ENCODE assay signal across 1 cellular context in the genomic region with DNA sequence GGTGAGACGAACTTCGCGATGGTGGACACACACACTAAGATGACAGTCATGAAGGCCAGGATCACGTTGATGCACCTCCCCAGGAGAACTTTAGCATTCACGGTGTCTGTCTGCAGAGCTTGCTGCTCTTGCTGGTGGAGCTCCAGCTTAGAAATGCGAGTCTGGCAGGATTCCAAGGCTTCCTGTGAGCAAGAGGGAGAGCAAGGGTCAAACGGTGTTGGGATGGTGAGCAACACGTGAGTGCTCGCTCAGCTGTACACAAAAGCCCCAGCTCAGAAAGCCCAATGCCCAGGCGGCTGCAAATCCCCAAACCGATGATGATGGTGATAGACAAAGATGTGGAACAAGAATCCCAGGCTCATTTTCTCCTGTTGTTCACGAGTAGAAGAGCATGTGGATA.
TF ChIP-seq lines count a peak whose summit lies in the region.

No MANE protein-coding gene starts in this region.

TF ChIP-seq in HepG2, 621 proteins besides CTCF, POLR2A, EP300 and RAD21 (continued from another document and continues in another):
- peak; percentile 46; the same call in 1 of the 2 replicates for TF ChIP-seq SPEN (CRISPR knock-in tag; IDR thresholded peaks at IDR 0.05; ENCODE audit: low read depth)
- TF ChIP-seq, protein P1, sequence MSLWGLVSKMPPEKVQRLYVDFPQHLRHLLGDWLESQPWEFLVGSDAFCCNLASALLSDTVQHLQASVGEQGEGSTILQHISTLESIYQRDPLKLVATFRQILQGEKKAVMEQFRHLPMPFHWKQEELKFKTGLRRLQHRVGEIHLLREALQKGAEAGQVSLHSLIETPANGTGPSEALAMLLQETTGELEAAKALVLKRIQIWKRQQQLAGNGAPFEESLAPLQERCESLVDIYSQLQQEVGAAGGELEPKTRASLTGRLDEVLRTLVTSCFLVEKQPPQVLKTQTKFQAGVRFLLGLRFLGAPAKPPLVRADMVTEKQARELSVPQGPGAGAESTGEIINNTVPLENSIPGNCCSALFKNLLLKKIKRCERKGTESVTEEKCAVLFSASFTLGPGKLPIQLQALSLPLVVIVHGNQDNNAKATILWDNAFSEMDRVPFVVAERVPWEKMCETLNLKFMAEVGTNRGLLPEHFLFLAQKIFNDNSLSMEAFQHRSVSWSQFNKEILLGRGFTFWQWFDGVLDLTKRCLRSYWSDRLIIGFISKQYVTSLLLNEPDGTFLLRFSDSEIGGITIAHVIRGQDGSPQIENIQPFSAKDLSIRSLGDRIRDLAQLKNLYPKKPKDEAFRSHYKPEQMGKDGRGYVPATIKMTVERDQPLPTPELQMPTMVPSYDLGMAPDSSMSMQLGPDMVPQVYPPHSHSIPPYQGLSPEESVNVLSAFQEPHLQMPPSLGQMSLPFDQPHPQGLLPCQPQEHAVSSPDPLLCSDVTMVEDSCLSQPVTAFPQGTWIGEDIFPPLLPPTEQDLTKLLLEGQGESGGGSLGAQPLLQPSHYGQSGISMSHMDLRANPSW (CRISPR knock-in tag; IDR thresholded peaks at IDR 0.05; ENCODE audit: borderline replicate concordance): no peak
- TF ChIP-seq NFE2L2 (IDR thresholded peaks at IDR 0.05; ENCODE audit: low read length): no peak
- TF ChIP-seq, protein P2, sequence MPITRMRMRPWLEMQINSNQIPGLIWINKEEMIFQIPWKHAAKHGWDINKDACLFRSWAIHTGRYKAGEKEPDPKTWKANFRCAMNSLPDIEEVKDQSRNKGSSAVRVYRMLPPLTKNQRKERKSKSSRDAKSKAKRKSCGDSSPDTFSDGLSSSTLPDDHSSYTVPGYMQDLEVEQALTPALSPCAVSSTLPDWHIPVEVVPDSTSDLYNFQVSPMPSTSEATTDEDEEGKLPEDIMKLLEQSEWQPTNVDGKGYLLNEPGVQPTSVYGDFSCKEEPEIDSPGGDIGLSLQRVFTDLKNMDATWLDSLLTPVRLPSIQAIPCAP (CRISPR knock-in tag; IDR thresholded peaks at IDR 0.05; ENCODE audit: low read depth): no peak
- no peak for TF ChIP-seq ZNF546 (CRISPR knock-in tag; conservative IDR thresholded peaks at IDR 0.05)
- TF ChIP-seq PHF8 (CRISPR knock-in tag; IDR thresholded peaks at IDR 0.05): no peak
- no peak for TF ChIP-seq MAFK (conservative IDR thresholded peaks at IDR 0.05 in 1 of 2, IDR thresholded peaks at IDR 0.05 in 1 of 2; ENCODE audit: low read length in 2 of 2)
- TF ChIP-seq, protein P3, sequence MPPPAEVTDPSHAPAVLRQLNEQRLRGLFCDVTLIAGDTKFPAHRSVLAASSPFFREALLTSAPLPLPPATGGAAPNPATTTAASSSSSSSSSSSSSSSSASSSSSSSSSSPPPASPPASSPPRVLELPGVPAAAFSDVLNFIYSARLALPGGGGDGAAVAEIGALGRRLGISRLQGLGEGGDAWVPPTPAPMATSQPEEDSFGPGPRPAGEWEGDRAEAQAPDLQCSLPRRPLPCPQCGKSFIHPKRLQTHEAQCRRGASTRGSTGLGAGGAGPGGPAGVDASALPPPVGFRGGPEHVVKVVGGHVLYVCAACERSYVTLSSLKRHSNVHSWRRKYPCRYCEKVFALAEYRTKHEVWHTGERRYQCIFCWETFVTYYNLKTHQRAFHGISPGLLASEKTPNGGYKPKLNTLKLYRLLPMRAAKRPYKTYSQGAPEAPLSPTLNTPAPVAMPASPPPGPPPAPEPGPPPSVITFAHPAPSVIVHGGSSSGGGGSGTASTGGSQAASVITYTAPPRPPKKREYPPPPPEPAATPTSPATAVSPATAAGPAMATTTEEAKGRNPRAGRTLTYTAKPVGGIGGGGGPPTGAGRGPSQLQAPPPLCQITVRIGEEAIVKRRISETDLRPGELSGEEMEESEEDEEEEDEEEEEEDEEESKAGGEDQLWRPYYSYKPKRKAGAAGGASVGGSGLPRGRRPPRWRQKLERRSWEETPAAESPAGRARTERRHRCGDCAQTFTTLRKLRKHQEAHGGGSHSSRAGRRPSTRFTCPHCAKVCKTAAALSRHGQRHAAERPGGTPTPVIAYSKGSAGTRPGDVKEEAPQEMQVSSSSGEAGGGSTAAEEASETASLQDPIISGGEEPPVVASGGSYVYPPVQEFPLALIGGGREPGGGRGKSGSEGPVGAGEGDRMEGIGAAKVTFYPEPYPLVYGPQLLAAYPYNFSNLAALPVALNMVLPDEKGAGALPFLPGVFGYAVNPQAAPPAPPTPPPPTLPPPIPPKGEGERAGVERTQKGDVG (CRISPR knock-in tag; IDR thresholded peaks at IDR 0.05; ENCODE audit: borderline replicate concordance): no peak
- TF ChIP-seq ZNF3 (CRISPR knock-in tag; IDR thresholded peaks at IDR 0.05): no peak
- no peak for TF ChIP-seq SP140L (CRISPR knock-in tag; IDR thresholded peaks at IDR 0.05; ENCODE audit: borderline replicate concordance)
- TF ChIP-seq, protein P4, sequence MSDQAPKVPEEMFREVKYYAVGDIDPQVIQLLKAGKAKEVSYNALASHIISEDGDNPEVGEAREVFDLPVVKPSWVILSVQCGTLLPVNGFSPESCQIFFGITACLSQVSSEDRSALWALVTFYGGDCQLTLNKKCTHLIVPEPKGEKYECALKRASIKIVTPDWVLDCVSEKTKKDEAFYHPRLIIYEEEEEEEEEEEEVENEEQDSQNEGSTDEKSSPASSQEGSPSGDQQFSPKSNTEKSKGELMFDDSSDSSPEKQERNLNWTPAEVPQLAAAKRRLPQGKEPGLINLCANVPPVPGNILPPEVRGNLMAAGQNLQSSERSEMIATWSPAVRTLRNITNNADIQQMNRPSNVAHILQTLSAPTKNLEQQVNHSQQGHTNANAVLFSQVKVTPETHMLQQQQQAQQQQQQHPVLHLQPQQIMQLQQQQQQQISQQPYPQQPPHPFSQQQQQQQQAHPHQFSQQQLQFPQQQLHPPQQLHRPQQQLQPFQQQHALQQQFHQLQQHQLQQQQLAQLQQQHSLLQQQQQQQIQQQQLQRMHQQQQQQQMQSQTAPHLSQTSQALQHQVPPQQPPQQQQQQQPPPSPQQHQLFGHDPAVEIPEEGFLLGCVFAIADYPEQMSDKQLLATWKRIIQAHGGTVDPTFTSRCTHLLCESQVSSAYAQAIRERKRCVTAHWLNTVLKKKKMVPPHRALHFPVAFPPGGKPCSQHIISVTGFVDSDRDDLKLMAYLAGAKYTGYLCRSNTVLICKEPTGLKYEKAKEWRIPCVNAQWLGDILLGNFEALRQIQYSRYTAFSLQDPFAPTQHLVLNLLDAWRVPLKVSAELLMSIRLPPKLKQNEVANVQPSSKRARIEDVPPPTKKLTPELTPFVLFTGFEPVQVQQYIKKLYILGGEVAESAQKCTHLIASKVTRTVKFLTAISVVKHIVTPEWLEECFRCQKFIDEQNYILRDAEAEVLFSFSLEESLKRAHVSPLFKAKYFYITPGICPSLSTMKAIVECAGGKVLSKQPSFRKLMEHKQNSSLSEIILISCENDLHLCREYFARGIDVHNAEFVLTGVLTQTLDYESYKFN (CRISPR knock-in tag; conservative IDR thresholded peaks at IDR 0.05): peak; percentile 52; the same call in 1 of the 2 replicates
- no peak for TF ChIP-seq GATA4 (IDR thresholded peaks at IDR 0.05; ENCODE audit: borderline replicate concordance, low read depth)
- TF ChIP-seq, protein P5, sequence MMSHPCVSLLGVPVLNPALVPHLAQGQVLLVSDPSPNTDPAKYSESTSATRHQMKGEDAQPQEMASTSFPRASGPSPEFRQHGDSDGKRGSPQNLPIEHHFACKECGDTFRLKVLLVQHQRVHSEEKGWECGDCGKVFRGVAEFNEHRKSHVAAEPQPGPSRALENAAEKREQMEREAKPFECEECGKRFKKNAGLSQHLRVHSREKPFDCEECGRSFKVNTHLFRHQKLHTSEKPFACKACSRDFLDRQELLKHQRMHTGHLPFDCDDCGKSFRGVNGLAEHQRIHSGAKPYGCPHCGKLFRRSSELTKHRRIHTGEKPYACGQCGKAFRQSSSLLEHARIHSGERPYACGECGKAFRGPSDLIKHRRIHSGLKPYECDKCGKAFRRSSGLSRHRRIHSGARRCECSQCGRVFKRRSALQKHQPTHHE (CRISPR knock-in tag; IDR thresholded peaks at IDR 0.05; ENCODE audit: borderline replicate concordance): no peak
- TF ChIP-seq ZNF207 (IDR thresholded peaks at IDR 0.05; ENCODE audit: borderline replicate concordance): no peak
- TF ChIP-seq CENPT (CRISPR knock-in tag; IDR thresholded peaks at IDR 0.05; ENCODE audit: low read depth): no peak
- TF ChIP-seq ZNF747 (CRISPR knock-in tag; IDR thresholded peaks at IDR 0.05; ENCODE audit: borderline replicate concordance): no peak
- TF ChIP-seq, protein P6, sequence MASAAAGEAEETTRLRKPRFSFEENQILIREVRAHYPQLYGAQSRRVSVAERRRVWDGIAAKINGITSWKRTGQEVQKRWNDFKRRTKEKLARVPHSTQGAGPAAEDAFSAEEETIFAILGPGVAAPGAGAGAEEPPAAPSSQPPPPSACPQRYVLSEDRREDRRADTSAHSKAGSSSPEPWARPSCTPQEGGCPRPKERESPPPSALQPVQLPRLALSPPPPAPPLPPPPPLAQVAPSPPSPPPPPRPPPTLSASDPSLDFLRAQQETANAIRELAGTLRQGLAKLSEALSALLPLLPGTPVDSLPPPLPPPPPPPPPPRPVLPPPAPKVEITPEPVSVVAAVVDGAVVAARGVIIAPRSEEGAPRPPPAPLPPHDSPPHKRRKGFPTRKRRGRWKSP (CRISPR knock-in tag; IDR thresholded peaks at IDR 0.05): no peak
- no peak for TF ChIP-seq ZNF703 (CRISPR knock-in tag; IDR thresholded peaks at IDR 0.05; ENCODE audit: borderline replicate concordance)
- no peak for TF ChIP-seq ZNF17 (CRISPR knock-in tag; IDR thresholded peaks at IDR 0.05)
- no peak for TF ChIP-seq ZSCAN9 (CRISPR knock-in tag; IDR thresholded peaks at IDR 0.05; ENCODE audit: borderline replicate concordance)
- TF ChIP-seq, protein P7, sequence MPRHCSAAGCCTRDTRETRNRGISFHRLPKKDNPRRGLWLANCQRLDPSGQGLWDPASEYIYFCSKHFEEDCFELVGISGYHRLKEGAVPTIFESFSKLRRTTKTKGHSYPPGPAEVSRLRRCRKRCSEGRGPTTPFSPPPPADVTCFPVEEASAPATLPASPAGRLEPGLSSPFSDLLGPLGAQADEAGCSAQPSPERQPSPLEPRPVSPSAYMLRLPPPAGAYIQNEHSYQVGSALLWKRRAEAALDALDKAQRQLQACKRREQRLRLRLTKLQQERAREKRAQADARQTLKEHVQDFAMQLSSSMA (CRISPR knock-in tag; IDR thresholded peaks at IDR 0.05): no peak
- TF ChIP-seq, protein P8, sequence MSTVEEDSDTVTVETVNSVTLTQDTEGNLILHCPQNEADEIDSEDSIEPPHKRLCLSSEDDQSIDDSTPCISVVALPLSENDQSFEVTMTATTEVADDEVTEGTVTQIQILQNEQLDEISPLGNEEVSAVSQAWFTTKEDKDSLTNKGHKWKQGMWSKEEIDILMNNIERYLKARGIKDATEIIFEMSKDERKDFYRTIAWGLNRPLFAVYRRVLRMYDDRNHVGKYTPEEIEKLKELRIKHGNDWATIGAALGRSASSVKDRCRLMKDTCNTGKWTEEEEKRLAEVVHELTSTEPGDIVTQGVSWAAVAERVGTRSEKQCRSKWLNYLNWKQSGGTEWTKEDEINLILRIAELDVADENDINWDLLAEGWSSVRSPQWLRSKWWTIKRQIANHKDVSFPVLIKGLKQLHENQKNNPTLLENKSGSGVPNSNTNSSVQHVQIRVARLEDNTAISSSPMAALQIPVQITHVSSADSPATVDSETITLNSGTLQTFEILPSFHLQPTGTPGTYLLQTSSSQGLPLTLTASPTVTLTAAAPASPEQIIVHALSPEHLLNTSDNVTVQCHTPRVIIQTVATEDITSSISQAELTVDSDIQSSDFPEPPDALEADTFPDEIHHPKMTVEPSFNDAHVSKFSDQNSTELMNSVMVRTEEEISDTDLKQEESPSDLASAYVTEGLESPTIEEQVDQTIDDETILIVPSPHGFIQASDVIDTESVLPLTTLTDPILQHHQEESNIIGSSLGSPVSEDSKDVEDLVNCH (CRISPR knock-in tag; IDR thresholded peaks at IDR 0.05): no peak
- TF ChIP-seq, protein P9, sequence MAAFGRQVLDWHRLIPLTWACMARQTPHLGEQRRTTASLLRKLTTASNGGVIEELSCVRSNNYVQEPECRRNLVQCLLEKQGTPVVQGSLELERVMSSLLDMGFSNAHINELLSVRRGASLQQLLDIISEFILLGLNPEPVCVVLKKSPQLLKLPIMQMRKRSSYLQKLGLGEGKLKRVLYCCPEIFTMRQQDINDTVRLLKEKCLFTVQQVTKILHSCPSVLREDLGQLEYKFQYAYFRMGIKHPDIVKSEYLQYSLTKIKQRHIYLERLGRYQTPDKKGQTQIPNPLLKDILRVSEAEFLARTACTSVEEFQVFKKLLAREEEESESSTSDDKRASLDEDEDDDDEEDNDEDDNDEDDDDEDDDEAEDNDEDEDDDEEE (CRISPR knock-in tag; IDR thresholded peaks at IDR 0.05): no peak
- TF ChIP-seq, protein P10, sequence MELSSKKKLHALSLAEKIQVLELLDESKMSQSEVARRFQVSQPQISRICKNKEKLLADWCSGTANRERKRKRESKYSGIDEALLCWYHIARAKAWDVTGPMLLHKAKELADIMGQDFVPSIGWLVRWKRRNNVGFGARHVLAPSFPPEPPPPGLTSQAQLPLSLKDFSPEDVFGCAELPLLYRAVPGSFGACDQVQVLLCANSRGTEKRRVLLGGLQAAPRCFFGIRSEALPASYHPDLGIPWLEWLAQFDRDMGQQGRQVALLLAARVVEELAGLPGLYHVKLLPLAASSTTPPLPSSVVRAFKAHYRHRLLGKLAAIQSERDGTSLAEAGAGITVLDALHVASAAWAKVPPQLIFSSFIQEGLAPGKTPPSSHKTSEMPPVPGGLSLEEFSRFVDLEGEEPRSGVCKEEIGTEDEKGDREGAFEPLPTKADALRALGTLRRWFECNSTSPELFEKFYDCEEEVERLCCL (CRISPR knock-in tag; IDR thresholded peaks at IDR 0.05; ENCODE audit: borderline replicate concordance): no peak
- peak; percentile 66; the same call in 1 of the 2 replicates for TF ChIP-seq ZNF264 (CRISPR knock-in tag; IDR thresholded peaks at IDR 0.05)
- no peak for TF ChIP-seq SRSF1 (optimal IDR thresholded peaks at IDR 0.05; ENCODE audit: low read depth, low read length)
- TF ChIP-seq SCMH1 (CRISPR knock-in tag; IDR thresholded peaks at IDR 0.05; ENCODE audit: borderline replicate concordance): no peak
- TF ChIP-seq, protein P11, sequence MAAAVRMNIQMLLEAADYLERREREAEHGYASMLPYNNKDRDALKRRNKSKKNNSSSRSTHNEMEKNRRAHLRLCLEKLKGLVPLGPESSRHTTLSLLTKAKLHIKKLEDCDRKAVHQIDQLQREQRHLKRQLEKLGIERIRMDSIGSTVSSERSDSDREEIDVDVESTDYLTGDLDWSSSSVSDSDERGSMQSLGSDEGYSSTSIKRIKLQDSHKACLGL (CRISPR knock-in tag; IDR thresholded peaks at IDR 0.05): no peak
- TF ChIP-seq MTF1 (CRISPR knock-in tag; IDR thresholded peaks at IDR 0.05): no peak
- TF ChIP-seq ELF3 (CRISPR knock-in tag; IDR thresholded peaks at IDR 0.05): no peak
- TF ChIP-seq NPAS2 (CRISPR knock-in tag; IDR thresholded peaks at IDR 0.05; ENCODE audit: borderline replicate concordance): no peak
- TF ChIP-seq ZNF713 (CRISPR knock-in tag; IDR thresholded peaks at IDR 0.05): no peak
- TF ChIP-seq, protein P12, sequence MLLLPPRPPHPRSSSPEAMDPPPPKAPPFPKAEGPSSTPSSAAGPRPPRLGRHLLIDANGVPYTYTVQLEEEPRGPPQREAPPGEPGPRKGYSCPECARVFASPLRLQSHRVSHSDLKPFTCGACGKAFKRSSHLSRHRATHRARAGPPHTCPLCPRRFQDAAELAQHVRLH (CRISPR knock-in tag; IDR thresholded peaks at IDR 0.05; ENCODE audit: borderline replicate concordance, low read depth): no peak; the same call in 1 of the 2 replicates
